In genomic region chr7:149669121-149669818, GRCh38 we compare ENCODE assay signal across 9 cellular contexts.
DNase-seq lines count a peak whose midpoint lies in the region; ATAC-seq, FAIRE-seq and TF ChIP-seq lines count a peak whose summit lies in the region.
"Had no signal": no experiment of that assay in that cellular context is flagged by ENCODE, and none has a peak within 500 bp of the region (broad histone marks: within the 10 kb centered on the region; RNA-seq: fewer than 3 reads in every experiment).

No MANE protein-coding gene starts in this region.

- H3K27ac ChIP-seq in kidney (ENCODE audit: low read depth in 2 of 2, low read length in 2 of 2) (no peak overlapping the region), aorta (ENCODE audit: low read depth in 1 of 2, low read length in 2 of 2) (no peak overlapping the region)

- 37 to 40% methylated on average over 7 of the region's 7 CpGs for WGBS in aorta, 2 donors

- H3K27me3 ChIP-seq in aorta (ENCODE audit: control insufficient read depth in 1 of 2, insufficient read depth in 2 of 2, low read length in 1 of 2) = no peaks in the 10 kb centered on the region

- no peaks in the 10 kb centered on the region for H3K9me3 ChIP-seq in kidney (ENCODE audit: control insufficient read depth in 1 of 2, low read length in 2 of 2)
- H3K9me3 ChIP-seq in aorta (ENCODE audit: control insufficient read depth, low read length) = no peaks in the 10 kb centered on the region

- DNase-seq in DMS53 treated with DMSO at 0.1 percent for 48 hours (lab: John Stamatoyannopoulos, UW; ENCODE audit: unreplicated experiment) = peak; percentile 33
- DNase-seq in HFFc6 = peak; percentile 11
- peak; percentile 39 for DNase-seq in amniotic epithelial cell (ENCODE audit: low read depth)
- DNase-seq in memory B cell (ENCODE audit: low spot score in 2 of 2) = no peak
- no peak for DNase-seq in kidney
- DNase-seq in aorta = no peak
- no peak for DNase-seq in AG20443 (ENCODE audit: low spot score)

- H3K4me1 ChIP-seq in kidney (ENCODE audit: control insufficient read depth in 1 of 2, insufficient read depth in 1 of 2, low read depth in 1 of 2, low read length in 2 of 2) (no peaks in the 10 kb centered on the region), aorta (ENCODE audit: control insufficient read depth in 1 of 2, insufficient read depth in 2 of 2, low read length in 2 of 2) (no peaks in the 10 kb centered on the region)

- H3K36me3 Mint-ChIP-seq in HFFc6 (ENCODE audit: low read depth) = no peaks in the 10 kb centered on the region
- H3K36me3 Mint-ChIP-seq in memory B cell = no peaks in the 10 kb centered on the region

- H3K27me3 Mint-ChIP-seq in HFFc6 (ENCODE audit: insufficient read depth) (peaks cover 24% of the 10 kb centered on the region), memory B cell (peaks cover 18% of the 10 kb centered on the region)

- intact Hi-C loops in kidney (cut with DNase I) = no loop called here
- intact Hi-C loops in aorta (cut with DNase I) = loop anchor here in 1 of 2 donors (10.0 kb wide), 1 partner anchor 76 kb away; no protein-coding TSS in a partner anchor

- no peak overlapping the region for H3K4me3 Mint-ChIP-seq in HFFc6
- no peak overlapping the region for H3K4me3 Mint-ChIP-seq in memory B cell
- H3K4me3 Mint-ChIP-seq: T-helper 2 cell treated with Interferon-gamma antibody and Interleukin-4, amounts not matched to agents 5 μg/mL and 100 μg/mL, for 36 hours had no signal

- no peak for FAIRE-seq in kidney (lab: Jason Lieb, UNC)

- H3K27ac Mint-ChIP-seq in HFFc6 = no peak overlapping the region
- no peak overlapping the region for H3K27ac Mint-ChIP-seq in memory B cell
- H3K27ac Mint-ChIP-seq: T-helper 2 cell treated with Interferon-gamma antibody and Interleukin-4, amounts not matched to agents 5 μg/mL and 100 μg/mL, for 36 hours had no signal

- no peak overlapping the region for H3K4me3 ChIP-seq in kidney (ENCODE audit: low read length in 2 of 2)
- no peak overlapping the region for H3K4me3 ChIP-seq in aorta (ENCODE audit: low read length in 2 of 2)

- H3K36me3 ChIP-seq in kidney (ENCODE audit: control insufficient read depth in 1 of 2, insufficient read depth in 2 of 2, low read length in 2 of 2) (no peaks in the 10 kb centered on the region), aorta (ENCODE audit: control insufficient read depth in 1 of 2, insufficient read depth in 2 of 2, low read length in 1 of 2) (no peaks in the 10 kb centered on the region)

- H3K9me3 Mint-ChIP-seq in HFFc6 = no peaks in the 10 kb centered on the region
- no peaks in the 10 kb centered on the region for H3K9me3 Mint-ChIP-seq in memory B cell
- H3K9me3 Mint-ChIP-seq: T-helper 2 cell treated with Interferon-gamma antibody and Interleukin-4, amounts not matched to agents 5 μg/mL and 100 μg/mL, for 36 hours had no signal

- peak; percentile 51 for TF ChIP-seq CTCF in HFFc6 (IDR thresholded peaks at IDR 0.05)
- TF ChIP-seq CTCF in kidney (IDR thresholded peaks at IDR 0.05; ENCODE audit: borderline replicate concordance, extremely low read depth, insufficient read depth) = no peak

- H3K9ac ChIP-seq in kidney (ENCODE audit: low read length in 2 of 2) = no peak overlapping the region

- ATAC-seq in memory B cell (ENCODE audit: low read depth) = peak; percentile 22
- ATAC-seq in aorta (ENCODE audit: low FRiP score) = no peak
- no peak for ATAC-seq in HG03045 (IDR thresholded peaks at IDR 0.05; ENCODE audit: unreplicated experiment)

- H3K4me1 Mint-ChIP-seq in HFFc6 (ENCODE audit: low read depth) (no peaks in the 10 kb centered on the region), memory B cell (no peaks in the 10 kb centered on the region)

Comparison
In these comparisons a context has a peak if more than half of its experiments do, and no peak if none do; other contexts are left out.
1. DNase-seq: peak in DMS53 treated with DMSO at 0.1 percent for 48 hours (single experiment), HFFc6 (single experiment) and amniotic epithelial cell (single experiment); none in memory B cell (0 of 2), kidney (single experiment), aorta (0 of 2) and AG20443 (single experiment).